Comparison of ENCODE assay signal across 12 cellular contexts in the genomic region with DNA sequence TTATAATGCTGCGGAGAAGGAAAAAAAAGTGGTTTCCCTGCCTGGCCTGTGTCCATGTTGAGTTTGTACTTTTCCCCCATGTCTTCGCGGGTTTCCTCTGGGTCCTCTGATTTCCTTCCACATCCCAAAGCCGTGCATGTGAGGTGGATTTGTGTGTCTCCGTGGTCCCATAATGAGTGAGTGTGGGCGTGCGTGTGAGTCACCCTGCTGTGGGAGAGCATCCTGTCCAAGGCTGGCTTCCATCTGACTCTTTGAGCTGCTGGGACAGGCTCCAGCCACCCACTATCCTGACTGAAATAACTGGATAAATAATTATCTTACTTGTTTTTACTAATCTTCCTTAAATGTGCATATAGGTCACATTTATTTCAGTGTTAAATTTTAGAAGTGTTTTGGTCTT. TPM values are rescaled to one million over a fixed set of nuclear protein-coding genes. Genes with fewer than 3 reads are reported as not detected.
DNase-seq lines count a peak whose midpoint lies in the region; ATAC-seq and TF ChIP-seq lines count a peak whose summit lies in the region.
"Had no signal": no experiment of that assay in that cellular context is flagged by ENCODE, and none has a peak within 500 bp of the region (broad histone marks: within the 10 kb centered on the region; RNA-seq: fewer than 3 reads in every experiment).

No MANE protein-coding gene starts in this region.

- peak; percentile 16 for DNase-seq in A172 (ENCODE audit: low spot score)
- peak; percentile 77 for DNase-seq in LHCN-M2 (ENCODE audit: low read depth)
- DNase-seq in lung microvascular endothelial cell (ENCODE audit: low read depth in 2 of 2), result peak; percentile 15 to 16
- no peak for DNase-seq in GM20000 (ENCODE audit: low spot score)
- no peak for DNase-seq in GM19240 (ENCODE audit: insufficient read length, low spot score)
- DNase-seq in activated naive CD4-positive, alpha-beta T cell treated with Interleukin-2 at 50 U/mL for 16 hours, result no peak
- no peak for DNase-seq in activated naive CD4-positive, alpha-beta T cell treated with anti-CD3 and anti-CD28 coated beads, Interleukin-2, amount 50 U/mL, for 16 hours
- DNase-seq: ACHN; activated T-cell treated with anti-CD3 and anti-CD28 coated beads, Interleukin-2, amount 50 U/mL, for 24 hours; effector CD4-positive, alpha-beta T cell; T-helper 17 cell had no signal

- TF ChIP-seq CTCF in GM20000 (IDR thresholded peaks at IDR 0.05; ENCODE audit: extremely low read depth, missing control alignments), result no peak

- peak; percentile 67 for ATAC-seq in esophagus mucosa
- ATAC-seq: T-helper 17 cell had no signal

RNA-seq across cellular contexts. Expression of gene SNX19, which starts 29.7 kb away (rescaled TPM):
- 20.2 and 36.2 TPM in 2 replicates for total RNA-seq in A172 (2014; rRNA removed; shearing (Covaris generic))
- total RNA-seq in LHCN-M2 (2014; rRNA removed), result 98.4 and 126 TPM in 2 replicates
- 34.3 TPM for polyA plus RNA-seq in LHCN-M2 (2012)
- total RNA-seq in esophagus mucosa, result 27.2 TPM
- total RNA-seq in lung microvascular endothelial cell, result 28.5 and 48.8 TPM in 2 replicates

Comparison
In these comparisons a context has a peak if more than half of its experiments do, and no peak if none do; other contexts are left out.
1. DNase-seq: peak in A172 (single experiment), LHCN-M2 (single experiment) and lung microvascular endothelial cell (2 of 2); none in GM20000 (single experiment), GM19240 (single experiment), activated naive CD4-positive, alpha-beta T cell treated with Interleukin-2 at 50 U/mL for 16 hours (single experiment) and activated naive CD4-positive, alpha-beta T cell treated with anti-CD3 and anti-CD28 coated beads, Interleukin-2, amount 50 U/mL, for 16 hours (single experiment).